ENCODE assay signal across 8 cellular contexts in the genomic region with DNA sequence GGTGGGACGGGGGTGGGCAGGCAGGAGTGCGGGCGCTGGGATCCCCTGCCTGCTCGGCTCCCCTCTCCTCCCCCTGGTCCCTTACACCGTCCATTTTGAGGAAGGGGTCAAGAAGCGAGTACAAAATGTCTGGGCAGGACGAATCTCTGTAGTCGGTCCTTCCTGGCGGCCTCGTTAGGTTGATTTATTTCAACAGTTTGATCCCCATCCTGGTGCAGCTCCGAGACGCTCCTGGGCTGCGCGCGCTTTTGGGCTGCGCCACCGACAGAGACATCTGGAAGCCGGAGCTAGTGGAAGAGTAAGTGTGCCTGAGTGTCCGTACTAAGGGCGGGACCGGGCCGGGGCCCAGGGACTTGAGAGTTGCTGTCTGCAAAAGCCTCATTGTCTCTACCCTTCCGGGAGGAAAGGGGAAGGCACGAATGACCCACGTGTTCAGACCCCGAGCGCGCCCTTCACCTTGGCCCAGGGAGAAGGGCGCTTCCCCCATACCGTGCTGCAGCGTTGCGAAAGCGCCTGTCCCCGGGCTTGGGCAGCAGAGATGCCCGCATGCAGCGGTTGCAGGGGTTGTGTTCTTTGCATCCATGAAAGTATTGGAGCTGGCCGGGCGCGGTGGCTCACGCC. TPM values are rescaled to one million over a fixed set of nuclear protein-coding genes. Genes with fewer than 3 reads are reported as not detected.
DNase-seq lines count a peak whose midpoint lies in the region; ATAC-seq, FAIRE-seq and TF ChIP-seq lines count a peak whose summit lies in the region.

No MANE protein-coding gene starts in this region.

- FAIRE-seq in GM12892 (lab: Jason Lieb, UNC): no peak

- peak overlapping the region; percentile 27 for H3K4me3 ChIP-seq in RWPE2 (ENCODE audit: severe bottlenecking)
- H3K4me3 ChIP-seq in ectodermal cell (ENCODE audit: insufficient read depth, low read depth, low read length): peak overlapping the region; percentile 83
- H3K4me3 ChIP-seq in lung: no peak overlapping the region
- H3K4me3 ChIP-seq in tibial artery: peak overlapping the region; percentile 19 to 38

- H3K27ac ChIP-seq in RWPE2 (ENCODE audit: poor library complexity, severe bottlenecking) (peak overlapping the region; percentile 21), ectodermal cell (ENCODE audit: insufficient read depth, low read depth, low read length, poor library complexity, severe bottlenecking) (peak overlapping the region; percentile 60), lung (ENCODE audit: low read depth in 1 of 2, low read length in 1 of 2) (no peak overlapping the region), tibial artery (no peak overlapping the region)

- H3K27me3 ChIP-seq in RWPE2 (ENCODE audit: insufficient read depth, poor library complexity, severe bottlenecking) (no peaks in the 10 kb centered on the region), ectodermal cell (ENCODE audit: control insufficient read depth, insufficient read depth, low read length, poor library complexity, severe bottlenecking) (no peaks in the 10 kb centered on the region), lung (ENCODE audit: control insufficient read depth, insufficient read depth) (no peaks in the 10 kb centered on the region), tibial artery (peaks cover 0 to 33% of the 10 kb centered on the region in 2 donors)

- TF ChIP-seq CTCF in GM20000 (IDR thresholded peaks at IDR 0.05; ENCODE audit: extremely low read depth, missing control alignments): no peak
- peak; percentile 33 for TF ChIP-seq CTCF in RWPE2 (IDR thresholded peaks at IDR 0.05; ENCODE audit: poor library complexity, severe bottlenecking)
- no peak for TF ChIP-seq CTCF in lung (IDR thresholded peaks at IDR 0.05; ENCODE audit: control extremely low read depth, extremely low read depth)
- TF ChIP-seq CTCF in tibial artery (IDR thresholded peaks at IDR 0.05): no peak

- TF ChIP-seq POLR2A in GM12892 (IDR thresholded peaks at IDR 0.05; ENCODE audit: low read depth, low read length): no peak

- peak; percentile 69 for ATAC-seq in RWPE2 (ENCODE audit: low read depth)
- peak; percentile 55 for ATAC-seq in lung (ENCODE audit: insufficient read depth, low FRiP score)

- DNase-seq in CD1c-positive myeloid dendritic cell (ENCODE audit: extremely low spot score) (peak; percentile 43), GM20000 (ENCODE audit: low spot score) (peak; percentile 68), RWPE2 (ENCODE audit: low spot score) (no peak), lung (ENCODE audit: low spot score) (peak; percentile 45), tibial artery (peak in 1 of 2 donors; percentile 31), GM12892 (ENCODE audit: insufficient read length) (no peak), OCI-M1 (lab: John Stamatoyannopoulos, UW) (no peak)

- H3K9me3 ChIP-seq in RWPE2 (ENCODE audit: severe bottlenecking) (no peaks in the 10 kb centered on the region), ectodermal cell (ENCODE audit: control insufficient read depth, low read length) (no peaks in the 10 kb centered on the region), lung (ENCODE audit: control insufficient read depth in 2 of 2, insufficient read depth in 1 of 2, low read length in 1 of 2) (no peaks in the 10 kb centered on the region), tibial artery (no peaks in the 10 kb centered on the region)

- H3K4me1 ChIP-seq in RWPE2 (ENCODE audit: insufficient read depth, poor library complexity, severe bottlenecking) (peaks cover 14% of the 10 kb centered on the region), ectodermal cell (ENCODE audit: control insufficient read depth, insufficient read depth, low read length) (no peaks in the 10 kb centered on the region), lung (ENCODE audit: control insufficient read depth in 2 of 2, insufficient read depth in 2 of 2, low read length in 2 of 2) (peaks cover 0 to 5% of the 10 kb centered on the region in 2 donors), tibial artery (peaks cover 0 to 17% (median 11%) of the 10 kb centered on the region in 4 donors)

- 5 to 6% methylated on average over 40 of the region's 40 CpGs for WGBS in ectodermal cell, 2 experiments
- WGBS in lung, 2 donors: 4 to 5% methylated on average over 36 to 40 of the region's 40 CpGs

- intact Hi-C loops in tibial artery (cut with DNase I; ENCODE audit: low total_unique reads): no loop called here

- peaks cover 3% of the 10 kb centered on the region; the same call in 1 of the 2 replicates for H3K36me3 ChIP-seq in RWPE2 (ENCODE audit: low read depth)
- H3K36me3 ChIP-seq in ectodermal cell (ENCODE audit: control insufficient read depth, insufficient read depth, low read length): no peaks in the 10 kb centered on the region
- H3K36me3 ChIP-seq in lung (ENCODE audit: control insufficient read depth in 2 of 2, insufficient read depth in 2 of 2, low read length in 2 of 2): no peaks in the 10 kb centered on the region
- no peaks in the 10 kb centered on the region for H3K36me3 ChIP-seq in tibial artery

RNA-seq across cellular contexts. Expression of a gene that starts 1.8 kb away (rescaled TPM):
- polyA plus RNA-seq in ectodermal cell (2013, experiment 1 of 4): 8.4 TPM
- 7.7 TPM for polyA plus RNA-seq in ectodermal cell (2013, experiment 2 of 4)
- polyA plus RNA-seq in ectodermal cell (2013, experiment 3 of 4): 6.3 TPM
- 6.0 TPM for polyA plus RNA-seq in ectodermal cell (2013, experiment 4 of 4)
- total RNA-seq in lung: 1 to 10 TPM; 1.5 to 4.1 TPM
- polyA plus RNA-seq in lung: under 1 TPM; 0.37 to 0.63 TPM
- polyA plus RNA-seq in GM12892 (2012; ENCODE audit: missing spikeins): 0.23 TPM

RNA-seq across cellular contexts. Expression of a gene that starts 15.9 kb away (rescaled TPM):
- 34.1 TPM for polyA plus RNA-seq in ectodermal cell (2013, experiment 1 of 4)
- polyA plus RNA-seq in ectodermal cell (2013, experiment 2 of 4): 33.2 TPM
- 34.1 TPM for polyA plus RNA-seq in ectodermal cell (2013, experiment 3 of 4)
- polyA plus RNA-seq in ectodermal cell (2013, experiment 4 of 4): 30.7 TPM
- total RNA-seq in lung: 100 to 1,000 TPM in 1 of 2 donors, 10 to 100 TPM in 1; 53.8 to 114 TPM
- polyA plus RNA-seq in lung: 10 to 100 TPM; 43.0 to 52.6 TPM
- polyA plus RNA-seq in GM12892 (2012; ENCODE audit: missing spikeins): 49.8 TPM

RNA-seq across cellular contexts. Expression of a gene that starts 53.7 kb away (rescaled TPM):
- 50.1 TPM for polyA plus RNA-seq in ectodermal cell (2013, experiment 1 of 4)
- polyA plus RNA-seq in ectodermal cell (2013, experiment 2 of 4): 39.3 TPM
- 34.5 TPM for polyA plus RNA-seq in ectodermal cell (2013, experiment 3 of 4)
- polyA plus RNA-seq in ectodermal cell (2013, experiment 4 of 4): 36.3 TPM
- 100 to 1,000 TPM in 1 of 2 donors, 10 to 100 TPM in 1; 36.9 to 189 TPM for total RNA-seq in lung
- 100 to 1,000 TPM; 256 to 276 TPM for polyA plus RNA-seq in lung
- 63.2 TPM for polyA plus RNA-seq in GM12892 (2012; ENCODE audit: missing spikeins)

Comparison
In these comparisons a context has a peak if more than half of its experiments do, and no peak if none do; other contexts are left out.
1. DNase-seq: peak in CD1c-positive myeloid dendritic cell (single experiment), GM20000 (single experiment) and lung (single experiment); none in RWPE2 (single experiment), GM12892 (single experiment) and OCI-M1 (single experiment).
2. H3K27ac ChIP-seq: peak in RWPE2 (single experiment) and ectodermal cell (single experiment); none in lung (0 of 2) and tibial artery (0 of 2).